Comparison of ENCODE assay signal across 1 cellular context in the genomic region with DNA sequence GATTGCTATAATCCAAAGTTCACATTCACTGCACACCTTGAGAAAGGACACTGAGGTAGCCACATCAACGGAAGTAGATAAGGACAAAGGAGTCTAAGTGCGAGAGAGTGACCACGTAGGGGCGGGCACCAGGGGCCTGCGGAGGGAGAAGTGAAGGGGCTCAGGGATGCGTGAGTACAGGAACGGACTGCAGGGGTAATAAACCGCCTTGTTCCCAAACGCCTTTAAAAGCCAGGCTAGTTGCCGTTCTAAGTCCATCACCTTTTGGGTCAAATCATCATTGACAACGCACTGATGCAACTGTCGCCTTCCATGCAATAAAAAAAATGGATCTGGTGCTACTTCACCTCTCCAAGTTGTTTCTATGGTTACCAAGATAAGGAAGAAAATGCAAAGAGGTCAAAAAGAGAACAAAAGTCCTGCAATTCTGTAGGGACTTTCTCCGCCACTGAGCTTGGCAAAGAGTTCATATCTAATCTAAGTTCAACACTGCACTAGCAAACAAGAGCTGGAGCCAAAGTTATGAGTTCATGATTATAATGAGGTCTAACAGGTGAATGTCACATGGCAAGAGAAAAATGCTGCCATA.
TF ChIP-seq lines count a peak whose summit lies in the region.

No MANE protein-coding gene starts in this region.

TF ChIP-seq in K562, 482 proteins besides CTCF, POLR2A, EP300 and RAD21 (continued from another document and continues in another):
- TF ChIP-seq, protein P1, sequence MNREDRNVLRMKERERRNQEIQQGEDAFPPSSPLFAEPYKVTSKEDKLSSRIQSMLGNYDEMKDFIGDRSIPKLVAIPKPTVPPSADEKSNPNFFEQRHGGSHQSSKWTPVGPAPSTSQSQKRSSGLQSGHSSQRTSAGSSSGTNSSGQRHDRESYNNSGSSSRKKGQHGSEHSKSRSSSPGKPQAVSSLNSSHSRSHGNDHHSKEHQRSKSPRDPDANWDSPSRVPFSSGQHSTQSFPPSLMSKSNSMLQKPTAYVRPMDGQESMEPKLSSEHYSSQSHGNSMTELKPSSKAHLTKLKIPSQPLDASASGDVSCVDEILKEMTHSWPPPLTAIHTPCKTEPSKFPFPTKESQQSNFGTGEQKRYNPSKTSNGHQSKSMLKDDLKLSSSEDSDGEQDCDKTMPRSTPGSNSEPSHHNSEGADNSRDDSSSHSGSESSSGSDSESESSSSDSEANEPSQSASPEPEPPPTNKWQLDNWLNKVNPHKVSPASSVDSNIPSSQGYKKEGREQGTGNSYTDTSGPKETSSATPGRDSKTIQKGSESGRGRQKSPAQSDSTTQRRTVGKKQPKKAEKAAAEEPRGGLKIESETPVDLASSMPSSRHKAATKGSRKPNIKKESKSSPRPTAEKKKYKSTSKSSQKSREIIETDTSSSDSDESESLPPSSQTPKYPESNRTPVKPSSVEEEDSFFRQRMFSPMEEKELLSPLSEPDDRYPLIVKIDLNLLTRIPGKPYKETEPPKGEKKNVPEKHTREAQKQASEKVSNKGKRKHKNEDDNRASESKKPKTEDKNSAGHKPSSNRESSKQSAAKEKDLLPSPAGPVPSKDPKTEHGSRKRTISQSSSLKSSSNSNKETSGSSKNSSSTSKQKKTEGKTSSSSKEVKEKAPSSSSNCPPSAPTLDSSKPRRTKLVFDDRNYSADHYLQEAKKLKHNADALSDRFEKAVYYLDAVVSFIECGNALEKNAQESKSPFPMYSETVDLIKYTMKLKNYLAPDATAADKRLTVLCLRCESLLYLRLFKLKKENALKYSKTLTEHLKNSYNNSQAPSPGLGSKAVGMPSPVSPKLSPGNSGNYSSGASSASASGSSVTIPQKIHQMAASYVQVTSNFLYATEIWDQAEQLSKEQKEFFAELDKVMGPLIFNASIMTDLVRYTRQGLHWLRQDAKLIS (CRISPR knock-in tag; IDR thresholded peaks at IDR 0.05): no peak
- TF ChIP-seq BRF1 (IDR thresholded peaks at IDR 0.05; ENCODE audit: borderline replicate concordance, extremely low read depth, insufficient read length) (no peak), MECOM (CRISPR knock-in tag; IDR thresholded peaks at IDR 0.05) (no peak), MEF2D (tag; conservative IDR thresholded peaks at IDR 0.05; ENCODE audit: low read depth) (no peak), ZEB2 (IDR thresholded peaks at IDR 0.05) (0 out of 2 replicates have a peak, but pooled peaks have one; percentile 46), TCF3 (CRISPR knock-in tag; IDR thresholded peaks at IDR 0.05) (peak; percentile 64), BCL6 (CRISPR knock-in tag; IDR thresholded peaks at IDR 0.05) (no peak), TRIM24 (IDR thresholded peaks at IDR 0.05) (no peak), ZBED1 (IDR thresholded peaks at IDR 0.05) (no peak), HIVEP1 (CRISPR knock-in tag; IDR thresholded peaks at IDR 0.05) (no peak), ESRRB (CRISPR knock-in tag; IDR thresholded peaks at IDR 0.05; ENCODE audit: borderline replicate concordance) (no peak), BRCA1 (IDR thresholded peaks at IDR 0.05) (no peak), BRCA1 (CRISPR knock-in tag; IDR thresholded peaks at IDR 0.05) (no peak), SREBF1 (IDR thresholded peaks at IDR 0.05; ENCODE audit: borderline replicate concordance, low read depth, low read length) (no peak), NFIC (IDR thresholded peaks at IDR 0.05) (0 out of 2 replicates have a peak, but pooled peaks have one; percentile 5), ZSCAN32 (CRISPR knock-in tag; IDR thresholded peaks at IDR 0.05) (no peak), MAFK (IDR thresholded peaks at IDR 0.05; ENCODE audit: low read length) (no peak), ZNF830 (CRISPR knock-in tag; IDR thresholded peaks at IDR 0.05) (no peak), HSF4 (CRISPR knock-in tag; IDR thresholded peaks at IDR 0.05; ENCODE audit: borderline replicate concordance) (no peak), ZNF124 (CRISPR knock-in tag; IDR thresholded peaks at IDR 0.05) (no peak), ZNF76 (CRISPR knock-in tag; IDR thresholded peaks at IDR 0.05; ENCODE audit: borderline replicate concordance) (no peak), FOXK1 (CRISPR knock-in tag; IDR thresholded peaks at IDR 0.05; ENCODE audit: borderline replicate concordance) (no peak), ZNF133 (CRISPR knock-in tag; IDR thresholded peaks at IDR 0.05) (no peak), CSDE1 (IDR thresholded peaks at IDR 0.05) (peak in 1 of 2 experiments; percentile 50; a peak in 1 of 4 replicates), PHF21A (IDR thresholded peaks at IDR 0.05; ENCODE audit: borderline replicate concordance, low read depth) (no peak), PHB (CRISPR knock-in tag; IDR thresholded peaks at IDR 0.05) (no peak), NCOA1 (IDR thresholded peaks at IDR 0.05; ENCODE audit: low read depth) (no peak), PCBP2 (IDR thresholded peaks at IDR 0.05; ENCODE audit: low read depth, low read length, poor library complexity, severe bottlenecking) (no peak), ZNF75A (CRISPR knock-in tag; IDR thresholded peaks at IDR 0.05) (no peak), HOXB6 (CRISPR knock-in tag; IDR thresholded peaks at IDR 0.05; ENCODE audit: borderline replicate concordance) (no peak)
- TF ChIP-seq, protein P2, sequence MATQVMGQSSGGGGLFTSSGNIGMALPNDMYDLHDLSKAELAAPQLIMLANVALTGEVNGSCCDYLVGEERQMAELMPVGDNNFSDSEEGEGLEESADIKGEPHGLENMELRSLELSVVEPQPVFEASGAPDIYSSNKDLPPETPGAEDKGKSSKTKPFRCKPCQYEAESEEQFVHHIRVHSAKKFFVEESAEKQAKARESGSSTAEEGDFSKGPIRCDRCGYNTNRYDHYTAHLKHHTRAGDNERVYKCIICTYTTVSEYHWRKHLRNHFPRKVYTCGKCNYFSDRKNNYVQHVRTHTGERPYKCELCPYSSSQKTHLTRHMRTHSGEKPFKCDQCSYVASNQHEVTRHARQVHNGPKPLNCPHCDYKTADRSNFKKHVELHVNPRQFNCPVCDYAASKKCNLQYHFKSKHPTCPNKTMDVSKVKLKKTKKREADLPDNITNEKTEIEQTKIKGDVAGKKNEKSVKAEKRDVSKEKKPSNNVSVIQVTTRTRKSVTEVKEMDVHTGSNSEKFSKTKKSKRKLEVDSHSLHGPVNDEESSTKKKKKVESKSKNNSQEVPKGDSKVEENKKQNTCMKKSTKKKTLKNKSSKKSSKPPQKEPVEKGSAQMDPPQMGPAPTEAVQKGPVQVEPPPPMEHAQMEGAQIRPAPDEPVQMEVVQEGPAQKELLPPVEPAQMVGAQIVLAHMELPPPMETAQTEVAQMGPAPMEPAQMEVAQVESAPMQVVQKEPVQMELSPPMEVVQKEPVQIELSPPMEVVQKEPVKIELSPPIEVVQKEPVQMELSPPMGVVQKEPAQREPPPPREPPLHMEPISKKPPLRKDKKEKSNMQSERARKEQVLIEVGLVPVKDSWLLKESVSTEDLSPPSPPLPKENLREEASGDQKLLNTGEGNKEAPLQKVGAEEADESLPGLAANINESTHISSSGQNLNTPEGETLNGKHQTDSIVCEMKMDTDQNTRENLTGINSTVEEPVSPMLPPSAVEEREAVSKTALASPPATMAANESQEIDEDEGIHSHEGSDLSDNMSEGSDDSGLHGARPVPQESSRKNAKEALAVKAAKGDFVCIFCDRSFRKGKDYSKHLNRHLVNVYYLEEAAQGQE (CRISPR knock-in tag; IDR thresholded peaks at IDR 0.05; ENCODE audit: low read depth): no peak
- TF ChIP-seq, protein P3, sequence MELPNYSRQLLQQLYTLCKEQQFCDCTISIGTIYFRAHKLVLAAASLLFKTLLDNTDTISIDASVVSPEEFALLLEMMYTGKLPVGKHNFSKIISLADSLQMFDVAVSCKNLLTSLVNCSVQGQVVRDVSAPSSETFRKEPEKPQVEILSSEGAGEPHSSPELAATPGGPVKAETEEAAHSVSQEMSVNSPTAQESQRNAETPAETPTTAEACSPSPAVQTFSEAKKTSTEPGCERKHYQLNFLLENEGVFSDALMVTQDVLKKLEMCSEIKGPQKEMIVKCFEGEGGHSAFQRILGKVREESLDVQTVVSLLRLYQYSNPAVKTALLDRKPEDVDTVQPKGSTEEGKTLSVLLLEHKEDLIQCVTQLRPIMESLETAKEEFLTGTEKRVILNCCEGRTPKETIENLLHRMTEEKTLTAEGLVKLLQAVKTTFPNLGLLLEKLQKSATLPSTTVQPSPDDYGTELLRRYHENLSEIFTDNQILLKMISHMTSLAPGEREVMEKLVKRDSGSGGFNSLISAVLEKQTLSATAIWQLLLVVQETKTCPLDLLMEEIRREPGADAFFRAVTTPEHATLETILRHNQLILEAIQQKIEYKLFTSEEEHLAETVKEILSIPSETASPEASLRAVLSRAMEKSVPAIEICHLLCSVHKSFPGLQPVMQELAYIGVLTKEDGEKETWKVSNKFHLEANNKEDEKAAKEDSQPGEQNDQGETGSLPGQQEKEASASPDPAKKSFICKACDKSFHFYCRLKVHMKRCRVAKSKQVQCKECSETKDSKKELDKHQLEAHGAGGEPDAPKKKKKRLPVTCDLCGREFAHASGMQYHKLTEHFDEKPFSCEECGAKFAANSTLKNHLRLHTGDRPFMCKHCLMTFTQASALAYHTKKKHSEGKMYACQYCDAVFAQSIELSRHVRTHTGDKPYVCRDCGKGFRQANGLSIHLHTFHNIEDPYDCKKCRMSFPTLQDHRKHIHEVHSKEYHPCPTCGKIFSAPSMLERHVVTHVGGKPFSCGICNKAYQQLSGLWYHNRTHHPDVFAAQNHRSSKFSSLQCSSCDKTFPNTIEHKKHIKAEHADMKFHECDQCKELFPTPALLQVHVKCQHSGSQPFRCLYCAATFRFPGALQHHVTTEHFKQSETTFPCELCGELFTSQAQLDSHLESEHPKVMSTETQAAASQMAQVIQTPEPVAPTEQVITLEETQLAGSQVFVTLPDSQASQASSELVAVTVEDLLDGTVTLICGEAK (IDR thresholded peaks at IDR 0.05): no peak
- TF ChIP-seq, protein P3 (CRISPR knock-in tag; IDR thresholded peaks at IDR 0.05): no peak
- TF ChIP-seq, protein P4, sequence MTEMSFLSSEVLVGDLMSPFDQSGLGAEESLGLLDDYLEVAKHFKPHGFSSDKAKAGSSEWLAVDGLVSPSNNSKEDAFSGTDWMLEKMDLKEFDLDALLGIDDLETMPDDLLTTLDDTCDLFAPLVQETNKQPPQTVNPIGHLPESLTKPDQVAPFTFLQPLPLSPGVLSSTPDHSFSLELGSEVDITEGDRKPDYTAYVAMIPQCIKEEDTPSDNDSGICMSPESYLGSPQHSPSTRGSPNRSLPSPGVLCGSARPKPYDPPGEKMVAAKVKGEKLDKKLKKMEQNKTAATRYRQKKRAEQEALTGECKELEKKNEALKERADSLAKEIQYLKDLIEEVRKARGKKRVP (CRISPR knock-in tag; IDR thresholded peaks at IDR 0.05): no peak
- TF ChIP-seq, protein P5, sequence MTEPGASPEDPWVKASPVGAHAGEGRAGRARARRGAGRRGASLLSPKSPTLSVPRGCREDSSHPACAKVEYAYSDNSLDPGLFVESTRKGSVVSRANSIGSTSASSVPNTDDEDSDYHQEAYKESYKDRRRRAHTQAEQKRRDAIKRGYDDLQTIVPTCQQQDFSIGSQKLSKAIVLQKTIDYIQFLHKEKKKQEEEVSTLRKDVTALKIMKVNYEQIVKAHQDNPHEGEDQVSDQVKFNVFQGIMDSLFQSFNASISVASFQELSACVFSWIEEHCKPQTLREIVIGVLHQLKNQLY (CRISPR knock-in tag; conservative IDR thresholded peaks at IDR 0.05): no peak
- TF ChIP-seq, protein P6, sequence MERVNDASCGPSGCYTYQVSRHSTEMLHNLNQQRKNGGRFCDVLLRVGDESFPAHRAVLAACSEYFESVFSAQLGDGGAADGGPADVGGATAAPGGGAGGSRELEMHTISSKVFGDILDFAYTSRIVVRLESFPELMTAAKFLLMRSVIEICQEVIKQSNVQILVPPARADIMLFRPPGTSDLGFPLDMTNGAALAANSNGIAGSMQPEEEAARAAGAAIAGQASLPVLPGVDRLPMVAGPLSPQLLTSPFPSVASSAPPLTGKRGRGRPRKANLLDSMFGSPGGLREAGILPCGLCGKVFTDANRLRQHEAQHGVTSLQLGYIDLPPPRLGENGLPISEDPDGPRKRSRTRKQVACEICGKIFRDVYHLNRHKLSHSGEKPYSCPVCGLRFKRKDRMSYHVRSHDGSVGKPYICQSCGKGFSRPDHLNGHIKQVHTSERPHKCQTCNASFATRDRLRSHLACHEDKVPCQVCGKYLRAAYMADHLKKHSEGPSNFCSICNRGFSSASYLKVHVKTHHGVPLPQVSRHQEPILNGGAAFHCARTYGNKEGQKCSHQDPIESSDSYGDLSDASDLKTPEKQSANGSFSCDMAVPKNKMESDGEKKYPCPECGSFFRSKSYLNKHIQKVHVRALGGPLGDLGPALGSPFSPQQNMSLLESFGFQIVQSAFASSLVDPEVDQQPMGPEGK (CRISPR knock-in tag; IDR thresholded peaks at IDR 0.05; ENCODE audit: borderline replicate concordance): no peak
- TF ChIP-seq, protein P7, sequence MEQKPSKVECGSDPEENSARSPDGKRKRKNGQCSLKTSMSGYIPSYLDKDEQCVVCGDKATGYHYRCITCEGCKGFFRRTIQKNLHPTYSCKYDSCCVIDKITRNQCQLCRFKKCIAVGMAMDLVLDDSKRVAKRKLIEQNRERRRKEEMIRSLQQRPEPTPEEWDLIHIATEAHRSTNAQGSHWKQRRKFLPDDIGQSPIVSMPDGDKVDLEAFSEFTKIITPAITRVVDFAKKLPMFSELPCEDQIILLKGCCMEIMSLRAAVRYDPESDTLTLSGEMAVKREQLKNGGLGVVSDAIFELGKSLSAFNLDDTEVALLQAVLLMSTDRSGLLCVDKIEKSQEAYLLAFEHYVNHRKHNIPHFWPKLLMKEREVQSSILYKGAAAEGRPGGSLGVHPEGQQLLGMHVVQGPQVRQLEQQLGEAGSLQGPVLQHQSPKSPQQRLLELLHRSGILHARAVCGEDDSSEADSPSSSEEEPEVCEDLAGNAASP (IDR thresholded peaks at IDR 0.05): no peak
